Comparison of ENCODE assay signal across 12 cellular contexts in genomic region chr6:11778648-11779307, GRCh38. TPM values are rescaled to one million over a fixed set of nuclear protein-coding genes. Genes with fewer than 3 reads are reported as not detected.
DNase-seq lines count a peak whose midpoint lies in the region; ATAC-seq, FAIRE-seq and TF ChIP-seq lines count a peak whose summit lies in the region.
"Had no signal": no experiment of that assay in that cellular context is flagged by ENCODE, and none has a peak within 500 bp of the region (broad histone marks: within the 10 kb centered on the region; RNA-seq: fewer than 3 reads in every experiment).

Gene ADTRP, minus strand, starts transcription at chr6:11778803. Its CDS starts 44 bp downstream, at chr6:11778759.

- H3K79me2 ChIP-seq in parathyroid adenoma = no peaks in the 10 kb centered on the region

- H3K27me3 ChIP-seq in gastroesophageal sphincter = peaks cover 6% of the 10 kb centered on the region
- no peaks in the 10 kb centered on the region for H3K27me3 ChIP-seq in parathyroid adenoma (ENCODE audit: control insufficient read depth, insufficient read depth, low read length)

- DNase-seq in D721Med (ENCODE audit: insufficient read length, low spot score) (peak; percentile 28), NCI-H82 (lab: John Stamatoyannopoulos, UW) (peak; percentile 35), cerebellar nuclear complex (lab: John Stamatoyannopoulos, UW) (no peak), iPS-NIHi11 (ENCODE audit: low spot score) (no peak), NCI-H748 treated with DMSO at 0.1 percent for 48 hours (lab: John Stamatoyannopoulos, UW) (no peak)
- DNase-seq: natural killer cell; NCI-H146; NK-92 treated with Interleukin-12 subunit alpha and Interleukin-12 subunit beta, amount 100 ng/mL, for 24 hours had no signal

- H3K9me3 ChIP-seq in gastroesophageal sphincter (no peaks in the 10 kb centered on the region), parathyroid adenoma (ENCODE audit: control insufficient read depth, low read length) (no peaks in the 10 kb centered on the region)

- no peak for TF ChIP-seq POLR2A in gastroesophageal sphincter (IDR thresholded peaks at IDR 0.05)

- H3K36me3 ChIP-seq in gastroesophageal sphincter = no peaks in the 10 kb centered on the region
- no peaks in the 10 kb centered on the region for H3K36me3 ChIP-seq in parathyroid adenoma (ENCODE audit: control insufficient read depth, insufficient read depth, low read length)

- H3K4me3 ChIP-seq in gastroesophageal sphincter = no peak within 1 kb of the TSS
- peak within 1 kb of the TSS; percentile 7 for H3K4me3 ChIP-seq in parathyroid adenoma (ENCODE audit: low read depth, low read length)
- H3K4me3 ChIP-seq: SK-N-MC had no signal

- 62 to 72% methylated on average over 7 to 8 of the region's 8 CpGs for WGBS in gastroesophageal sphincter (ENCODE audit: low coverage in 1 of 2), 2 donors

- H2AFZ ChIP-seq in parathyroid adenoma = peak within 1 kb of the TSS; percentile 65

- TF ChIP-seq CTCF in D721Med (IDR thresholded peaks at IDR 0.05; ENCODE audit: insufficient read depth, missing control alignments) (no peak), gastroesophageal sphincter (IDR thresholded peaks at IDR 0.05) (no peak), parathyroid adenoma (IDR thresholded peaks at IDR 0.05) (no peak)

- peak; percentile 6 for FAIRE-seq in D721Med (lab: Jason Lieb, UNC)

- H3K27ac ChIP-seq in gastroesophageal sphincter (no peak within 1 kb of the TSS), parathyroid adenoma (peak within 1 kb of the TSS; percentile 5)
- H3K27ac ChIP-seq: SK-N-MC had no signal

- H3K4me1 ChIP-seq in gastroesophageal sphincter = peaks cover 0 to 13% (median 0%) of the 10 kb centered on the region in 3 donors
- peaks cover 11% of the 10 kb centered on the region for H3K4me1 ChIP-seq in parathyroid adenoma

- ATAC-seq in gastroesophageal sphincter = peak; percentile 22
- ATAC-seq: natural killer cell; stimulated activated effector memory CD8-positive, alpha-beta T cell treated with anti-CD3 and anti-CD28 coated beads, Interleukin-12 subunit alpha, Interleukin-12 subunit beta, amount 100 ng/mL, for 72 hours had no signal

- H3K9ac ChIP-seq in parathyroid adenoma = no peak within 1 kb of the TSS

- no peak for TF ChIP-seq EP300 in gastroesophageal sphincter (IDR thresholded peaks at IDR 0.05)

- peak within 1 kb of the TSS; percentile 40 for H3K4me2 ChIP-seq in parathyroid adenoma (ENCODE audit: low read length)

RNA-seq across cellular contexts. Expression of gene ADTRP, which starts in this region (rescaled TPM):
- under 1 TPM in 3 of 4 donors, not detected in 1; 0.23 to 0.72 (median 0.67) TPM for total RNA-seq in gastroesophageal sphincter

Comparison
In these comparisons a context has a peak if more than half of its experiments do, and no peak if none do; other contexts are left out.
1. Peak in ATAC-seq in gastroesophageal sphincter; RNA of the gene not detected or under 1 TPM.
2. DNase-seq: peak in D721Med (single experiment) and NCI-H82 (single experiment); none in cerebellar nuclear complex (0 of 2), iPS-NIHi11 (single experiment) and NCI-H748 treated with DMSO at 0.1 percent for 48 hours (single experiment).